ENCODE assay signal across 8 cellular contexts in the genomic region with DNA sequence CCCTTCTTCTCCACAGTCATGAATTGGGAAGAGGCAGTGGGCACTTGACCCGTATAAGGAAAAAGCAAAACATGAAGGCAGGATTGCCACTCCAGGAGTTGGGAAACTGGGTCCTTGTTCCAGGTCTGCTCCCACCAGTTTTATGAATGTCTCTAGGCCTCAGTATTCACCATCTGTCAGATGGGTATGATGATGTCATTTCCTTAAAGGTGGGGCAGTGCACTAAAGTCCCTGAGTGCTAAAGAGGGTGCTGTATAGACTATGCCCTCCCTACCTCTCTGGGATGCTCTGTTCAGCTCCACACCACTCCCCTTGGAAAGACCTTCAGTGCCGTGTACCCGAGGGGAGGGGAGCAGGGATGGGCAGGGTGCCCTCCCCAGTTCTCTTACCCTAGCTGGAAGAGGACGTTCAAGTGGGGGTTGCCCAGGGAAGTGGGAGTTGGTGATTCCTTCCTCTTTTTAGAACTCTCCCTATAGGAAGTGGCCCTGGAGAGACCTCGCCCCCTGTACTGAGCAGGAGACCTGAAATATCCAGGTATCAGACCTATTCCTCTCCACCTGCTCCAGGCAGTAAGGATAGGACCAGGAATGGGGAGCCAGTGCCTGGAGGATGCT. TPM values are rescaled to one million over a fixed set of nuclear protein-coding genes. Genes with fewer than 3 reads are reported as not detected.
DNase-seq lines count a peak whose midpoint lies in the region; ATAC-seq, FAIRE-seq and TF ChIP-seq lines count a peak whose summit lies in the region.

No MANE protein-coding gene starts in this region.

- TF ChIP-seq RAD21 in A549 (conservative IDR thresholded peaks at IDR 0.05 in 1 of 2, IDR thresholded peaks at IDR 0.05 in 1 of 2), result no peak

- H3K27me3 ChIP-seq in brain microvascular endothelial cell (replicated peaks) (no peaks in the 10 kb centered on the region), mucosa of stomach (ENCODE audit: control insufficient read depth, insufficient read depth, low read length) (no peaks in the 10 kb centered on the region)

- no peak for TF ChIP-seq CTCF in A549 (IDR thresholded peaks at IDR 0.05)
- no peak for TF ChIP-seq CTCF in brain microvascular endothelial cell (IDR thresholded peaks at IDR 0.05; ENCODE audit: low read depth, low read length, missing control alignments)

- in situ Hi-C loops in brain microvascular endothelial cell (cut with HindIII; ENCODE audit: low pct_ligation_motif_present, low sequenced_read_pairs), result no loop called here

- DNase-seq in A549 (ENCODE audit: low read depth in 1 of 2, low spot score in 1 of 2) (no peak), brain microvascular endothelial cell (no peak), NCI-H2196 (lab: John Stamatoyannopoulos, UW; ENCODE audit: unreplicated experiment) (no peak)
- no peak for DNase-seq in activated CD4-positive, alpha-beta T cell treated with anti-CD3 and anti-CD28 coated beads for 1 hour

- peak overlapping the region; percentile 78 for H3K4me2 ChIP-seq in A549

- 19% methylated on average over 5 of the region's 5 CpGs for WGBS in A549 (ENCODE audit: missing lambda C conversion rate)

- peaks cover 4% of the 10 kb centered on the region for H3K36me3 Mint-ChIP-seq in IgD-negative memory B cell

- ATAC-seq in A549 (no peak), HG03378 (IDR thresholded peaks at IDR 0.05; ENCODE audit: unreplicated experiment) (no peak), GM19328 (IDR thresholded peaks at IDR 0.05; ENCODE audit: unreplicated experiment) (no peak)

- no peaks in the 10 kb centered on the region for H3K9me3 Mint-ChIP-seq in IgD-negative memory B cell

- CTCF ChIA-PET in A549 (lab: Yijun Ruan, JAX), result interaction anchor here (0.5 to 6.4 kb wide), 20 partner anchors 9 to 1222 kb away, joined by 3 to 90 read pairs (median 6); partner anchors contain the start of genes FBXO47 and PSMB3

- H3K4me3 ChIP-seq in A549, result peak overlapping the region; percentile 94
- H3K4me3 ChIP-seq in brain microvascular endothelial cell (ENCODE audit: low read depth, low read length), result peak overlapping the region; percentile 79
- peak overlapping the region; percentile 95 for H3K4me3 ChIP-seq in mucosa of stomach (ENCODE audit: low read length)

- peaks cover 40 to 58% (median 49%) of the 10 kb centered on the region in 3 donors for H3K4me1 Mint-ChIP-seq in IgD-negative memory B cell

- no peak for TF ChIP-seq POLR2A in A549 (IDR thresholded peaks at IDR 0.05; ENCODE audit: low read length)

- FAIRE-seq in A549 (lab: Jason Lieb, UNC), result no peak

- H3K4me3 Mint-ChIP-seq in IgD-negative memory B cell, result peak overlapping the region; percentile 92 to 99 (median 98)

- H3K4me1 ChIP-seq in A549 (peaks cover 54% of the 10 kb centered on the region), mucosa of stomach (ENCODE audit: control insufficient read depth, insufficient read depth, low read length) (peaks cover 60% of the 10 kb centered on the region)

- H3K36me3 ChIP-seq in brain microvascular endothelial cell (replicated peaks) (peaks cover 21% of the 10 kb centered on the region), mucosa of stomach (ENCODE audit: control insufficient read depth, insufficient read depth, low read length) (peaks cover 13% of the 10 kb centered on the region)

- no peak for TF ChIP-seq EP300 in A549 (IDR thresholded peaks at IDR 0.05)

- H3K27me3 Mint-ChIP-seq in IgD-negative memory B cell, result no peaks in the 10 kb centered on the region

- POLR2A ChIA-PET in A549 (lab: Yijun Ruan, JAX), result interaction anchor here (0.8 to 6.5 kb wide), 5 partner anchors 9 to 95 kb away, joined by 3 to 83 read pairs (median 22); partner anchors contain the start of genes FBXO47 and RPL23

- H3K9ac ChIP-seq in mucosa of stomach (ENCODE audit: low read length), result peak overlapping the region; percentile 92

- H3K9me3 ChIP-seq in A549, result no peaks in the 10 kb centered on the region
- H3K9me3 ChIP-seq in mucosa of stomach (ENCODE audit: control insufficient read depth, low read length), result no peaks in the 10 kb centered on the region

- H3K27ac Mint-ChIP-seq in IgD-negative memory B cell, result peak overlapping the region; percentile 90 to 100 (median 99)

- H3K27ac ChIP-seq in A549, result peak overlapping the region; percentile 98
- H3K27ac ChIP-seq in brain microvascular endothelial cell, result no peak overlapping the region

TF ChIP-seq in A549, 52 proteins besides CTCF, POLR2A, EP300 and RAD21 (continues in another document):
- TF ChIP-seq MYC (IDR thresholded peaks at IDR 0.05; ENCODE audit: borderline replicate concordance, low read length) (no peak), CBX8 (IDR thresholded peaks at IDR 0.05) (no peak), MAX (IDR thresholded peaks at IDR 0.05) (no peak), EHF (CRISPR knock-in tag; IDR thresholded peaks at IDR 0.05) (no peak), HDAC2 (IDR thresholded peaks at IDR 0.05) (peak; percentile 53; the same call in 1 of the 2 replicates), HOXA7 (CRISPR knock-in tag; IDR thresholded peaks at IDR 0.05) (no peak), USF2 (IDR thresholded peaks at IDR 0.05) (no peak), MAFK (IDR thresholded peaks at IDR 0.05; ENCODE audit: partially characterized antibody) (no peak), REST (IDR thresholded peaks at IDR 0.05) (no peak), KDM5A (IDR thresholded peaks at IDR 0.05) (no peak), JUNB (IDR thresholded peaks at IDR 0.05) (no peak), HOXB13 (CRISPR knock-in tag; IDR thresholded peaks at IDR 0.05; ENCODE audit: low read depth) (no peak)
- TF ChIP-seq, protein P1, sequence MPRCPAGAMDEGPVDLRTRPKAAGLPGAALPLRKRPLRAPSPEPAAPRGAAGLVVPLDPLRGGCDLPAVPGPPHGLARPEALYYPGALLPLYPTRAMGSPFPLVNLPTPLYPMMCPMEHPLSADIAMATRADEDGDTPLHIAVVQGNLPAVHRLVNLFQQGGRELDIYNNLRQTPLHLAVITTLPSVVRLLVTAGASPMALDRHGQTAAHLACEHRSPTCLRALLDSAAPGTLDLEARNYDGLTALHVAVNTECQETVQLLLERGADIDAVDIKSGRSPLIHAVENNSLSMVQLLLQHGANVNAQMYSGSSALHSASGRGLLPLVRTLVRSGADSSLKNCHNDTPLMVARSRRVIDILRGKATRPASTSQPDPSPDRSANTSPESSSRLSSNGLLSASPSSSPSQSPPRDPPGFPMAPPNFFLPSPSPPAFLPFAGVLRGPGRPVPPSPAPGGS (IDR thresholded peaks at IDR 0.05), result no peak

RNA-seq across cellular contexts. Expression of gene LASP1, which starts 2.2 kb away (rescaled TPM):
- polyA plus RNA-seq in A549 (2011; rRNA removed) (145 and 152 TPM in 2 replicates), A549 (2017; fragmentation: RNase III; extraction: RNeasy Plus Mini Kit Qiagen cat#74134 plus additional on column Dnase treatment) (281 to 312 TPM (median 287 TPM) in 3 replicates), IgD-negative memory B cell (44.5 TPM)
- 201 and 252 TPM in 2 replicates for polyA plus RNA-seq in A549 (2012; cell fraction: cytosol; rRNA removed)
- 247 and 316 TPM in 2 replicates for polyA plus RNA-seq in A549 (2012; cell fraction: nucleus; rRNA removed)
- polyA minus RNA-seq in A549 (2011; rRNA and poly(A)+ RNA removed), result 197 TPM in 2 replicates

RNA-seq across cellular contexts. Expression of gene RPL23, which starts 18.6 kb away (rescaled TPM):
- polyA plus RNA-seq in A549 (2011; rRNA removed), result 2,297 and 2,715 TPM in 2 replicates
- 1,824 and 2,393 TPM in 2 replicates for polyA plus RNA-seq in A549 (2012; cell fraction: cytosol; rRNA removed)
- polyA plus RNA-seq in A549 (2012; cell fraction: nucleus; rRNA removed), result 368 and 737 TPM in 2 replicates
- 2,814 to 3,171 TPM (median 2,969 TPM) in 3 replicates for polyA plus RNA-seq in A549 (2017; fragmentation: RNase III; extraction: RNeasy Plus Mini Kit Qiagen cat#74134 plus additional on column Dnase treatment)
- 307 and 414 TPM in 2 replicates for polyA minus RNA-seq in A549 (2011; rRNA and poly(A)+ RNA removed)
- 1,385 TPM for polyA plus RNA-seq in IgD-negative memory B cell

RNA-seq across cellular contexts. Expression of gene CWC25, which starts 47.0 kb away (rescaled TPM):
- polyA plus RNA-seq in A549 (2011; rRNA removed) (34.1 and 34.5 TPM in 2 replicates), A549 (2017; fragmentation: RNase III; extraction: RNeasy Plus Mini Kit Qiagen cat#74134 plus additional on column Dnase treatment) (22.5 to 24.2 TPM (median 23.1 TPM) in 3 replicates), IgD-negative memory B cell (17.1 TPM)
- 16.9 and 17.1 TPM in 2 replicates for polyA plus RNA-seq in A549 (2012; cell fraction: cytosol; rRNA removed)
- polyA plus RNA-seq in A549 (2012; cell fraction: nucleus; rRNA removed), result 30.5 and 51.7 TPM in 2 replicates
- polyA minus RNA-seq in A549 (2011; rRNA and poly(A)+ RNA removed), result 14.2 and 19.6 TPM in 2 replicates
